Comparison of ENCODE assay signal across 14 cellular contexts in genomic region chr1:36728846-36729245, GRCh38.
DNase-seq lines count a peak whose midpoint lies in the region; ATAC-seq and TF ChIP-seq lines count a peak whose summit lies in the region.
"Had no signal": no experiment of that assay in that cellular context is flagged by ENCODE, and none has a peak within 500 bp of the region (broad histone marks: within the 10 kb centered on the region; RNA-seq: fewer than 3 reads in every experiment).

No MANE protein-coding gene starts in this region.

- H4K5ac ChIP-seq in H9 (ENCODE audit: insufficient read length, low read depth, low read length), result no peak overlapping the region

- H3K4me3 Mint-ChIP-seq in H9 (no peak overlapping the region), endothelial cell (ENCODE audit: unreplicated experiment) (peak overlapping the region; percentile 19)
- H3K4me3 Mint-ChIP-seq: CD8-positive, alpha-beta memory T cell had no signal

- no peak overlapping the region for H3K27ac ChIP-seq in BLaER1
- H3K27ac ChIP-seq in H9 (ENCODE audit: insufficient read length, low read depth, low read length), result no peak overlapping the region
- H3K27ac ChIP-seq in neuronal stem cell (replicated peaks; ENCODE audit: low read length), result no peak overlapping the region
- H3K27ac ChIP-seq: GM23248 had no signal

- H3K27me3 ChIP-seq in BLaER1 (no peaks in the 10 kb centered on the region), H9 (ENCODE audit: insufficient read depth, low read length) (no peaks in the 10 kb centered on the region; the same call in 1 of the 2 replicates), neuronal stem cell (ENCODE audit: control insufficient read depth in 3 of 3, insufficient read depth in 3 of 3, low read depth in 1 of 3, low read length in 3 of 3) (peaks cover 0 to 2% (median 0%) of the 10 kb centered on the region in 3 experiments)
- H3K27me3 ChIP-seq: BE2C had no signal

- ATAC-seq in HG03354 (IDR thresholded peaks at IDR 0.05; ENCODE audit: poor library complexity, severe bottlenecking, unreplicated experiment), result no peak
- no peak for ATAC-seq in HG03045 (IDR thresholded peaks at IDR 0.05; ENCODE audit: unreplicated experiment)

- H3K56ac ChIP-seq in H9 (ENCODE audit: insufficient read length, low read depth, low read length), result no peak overlapping the region

- H3K4me1 Mint-ChIP-seq in H9, result peaks cover 26 to 32% of the 10 kb centered on the region in 2 experiments
- H3K4me1 Mint-ChIP-seq in endothelial cell (ENCODE audit: unreplicated experiment), result no peaks in the 10 kb centered on the region
- H3K4me1 Mint-ChIP-seq: CD8-positive, alpha-beta memory T cell had no signal

- H2BK120ac ChIP-seq in H9 (ENCODE audit: low read depth, low read length, poor library complexity, severe bottlenecking), result no peak overlapping the region
- H2BK120ac ChIP-seq in neuronal stem cell (ENCODE audit: low read depth, low read length), result no peak overlapping the region

- H2BK15ac ChIP-seq in H9 (ENCODE audit: low read depth, low read length) (no peak overlapping the region), neuronal stem cell (ENCODE audit: low read length) (no peak overlapping the region)

- H4K91ac ChIP-seq in H9 (ENCODE audit: insufficient read length, low read depth, low read length) (no peak overlapping the region), neuronal stem cell (ENCODE audit: low read depth, low read length, poor library complexity) (no peak overlapping the region)

- H4K20me1 ChIP-seq in BLaER1 (no peaks in the 10 kb centered on the region), H9 (ENCODE audit: control insufficient read depth, insufficient read depth, insufficient read length) (no peaks in the 10 kb centered on the region)

- H3K79me1 ChIP-seq in H9 (ENCODE audit: insufficient read depth, low read depth, low read length, poor library complexity, severe bottlenecking) (no peaks in the 10 kb centered on the region), neuronal stem cell (ENCODE audit: low read depth, low read length) (no peaks in the 10 kb centered on the region)

- peaks cover 44% of the 10 kb centered on the region for H3K4me1 ChIP-seq in BLaER1
- H3K4me1 ChIP-seq in H9 (ENCODE audit: insufficient read depth, low read length), result no peaks in the 10 kb centered on the region; the same call in 1 of the 2 replicates
- H3K4me1 ChIP-seq in neuronal stem cell (ENCODE audit: control insufficient read depth in 2 of 2, insufficient read depth in 1 of 2, low read depth in 1 of 2, low read length in 2 of 2), result peaks cover 0 to 14% of the 10 kb centered on the region in 2 donors
- H3K4me1 ChIP-seq: BE2C, Caco-2 had no signal

- H3K14ac ChIP-seq in H9 (ENCODE audit: insufficient read depth, low read length) (no peak overlapping the region), neuronal stem cell (ENCODE audit: low read length) (no peak overlapping the region)

- no peaks in the 10 kb centered on the region for H3K79me2 ChIP-seq in H9 (ENCODE audit: insufficient read depth, low read length)

- H3K4ac ChIP-seq in H9 (ENCODE audit: low read depth, low read length), result no peak overlapping the region
- no peak overlapping the region for H3K4ac ChIP-seq in neuronal stem cell (ENCODE audit: low read length)

- no peak overlapping the region for H2BK20ac ChIP-seq in H9 (ENCODE audit: low read depth, low read length, poor library complexity, severe bottlenecking)

- H3K18ac ChIP-seq in H9 (ENCODE audit: insufficient read length, low read depth, low read length) (no peak overlapping the region), neuronal stem cell (ENCODE audit: low read length) (no peak overlapping the region)

- no peak overlapping the region for H3T11ph ChIP-seq in H9 (ENCODE audit: low read length)

- H2BK12ac ChIP-seq in H9 (ENCODE audit: insufficient read length, low read depth, low read length) (no peak overlapping the region), neuronal stem cell (ENCODE audit: low read length) (no peak overlapping the region)

- H2AFZ ChIP-seq in H9 (ENCODE audit: low read length), result no peak overlapping the region
- H2AFZ ChIP-seq in neuronal stem cell (ENCODE audit: low read length), result no peak overlapping the region
- H2AFZ ChIP-seq: GM23248 had no signal

- DNase-seq in H9, result no peak
- no peak for DNase-seq in endothelial cell (ENCODE audit: low spot score)
- DNase-seq in neuronal stem cell (ENCODE audit: low spot score), result no peak
- no peak for DNase-seq in activated CD4-positive, alpha-beta T cell treated with anti-CD3 and anti-CD28 coated beads for 4 hours
- DNase-seq: BE2C; Caco-2; CD8-positive, alpha-beta memory T cell; DND-41; GDM1; GM23248; IMR-90 had no signal

- no peak overlapping the region for H3K9ac ChIP-seq in BLaER1
- no peak overlapping the region for H3K9ac ChIP-seq in H9 (ENCODE audit: extremely low read depth, insufficient read length, low read length)
- H3K9ac ChIP-seq in neuronal stem cell (ENCODE audit: low read depth, low read length, poor library complexity), result no peak overlapping the region
- H3K9ac ChIP-seq: GM23248 had no signal

- WGBS in H9 (ENCODE audit: extremely low coverage, insufficient read length, low lambda C conversion rate), result no CpG with 5 or more reads among the region's 6 CpGs
- no CpG with 5 or more reads among the region's 6 CpGs for WGBS in neuronal stem cell (ENCODE audit: extremely low coverage in 2 of 2, insufficient read length in 2 of 2, insufficient replicate concordance in 1 of 2), 2 donors

- H3K23ac ChIP-seq in H9 (ENCODE audit: insufficient read length, low read depth, low read length) (no peak overlapping the region), neuronal stem cell (ENCODE audit: low read depth, low read length, poor library complexity) (no peak overlapping the region)

- H3K9me3 ChIP-seq in BLaER1 (no peaks in the 10 kb centered on the region; the same call in 1 of the 2 replicates), H9 (ENCODE audit: control insufficient read depth, low read depth, low read length) (no peaks in the 10 kb centered on the region), neuronal stem cell (replicated peaks in 1 of 2; ENCODE audit: control insufficient read depth in 2 of 2, insufficient read depth in 1 of 2, low read depth in 1 of 2, low read length in 2 of 2) (no peaks in the 10 kb centered on the region)
- H3K9me3 ChIP-seq: BE2C, Caco-2 had no signal

- no peaks in the 10 kb centered on the region for H3K23me2 ChIP-seq in H9 (ENCODE audit: insufficient read length, low read depth, low read length, poor library complexity, severe bottlenecking)

- H3K27ac Mint-ChIP-seq in H9 (peak overlapping the region in 2 of 3 experiments; percentile 3 to 94; a peak in 2 of 7 replicates), endothelial cell (ENCODE audit: unreplicated experiment) (no peak overlapping the region)
- H3K27ac Mint-ChIP-seq: CD8-positive, alpha-beta memory T cell had no signal

- TF ChIP-seq CTCF in H9 (conservative IDR thresholded peaks at IDR 0.05) (no peak), endothelial cell (IDR thresholded peaks at IDR 0.05; ENCODE audit: unreplicated experiment) (no peak)

- H3K4me3 ChIP-seq in BLaER1 (no peak overlapping the region), neuronal stem cell (ENCODE audit: low read length in 2 of 2) (no peak overlapping the region)
- H3K4me3 ChIP-seq: GM23248 had no signal

- H2AK5ac ChIP-seq in H9 (ENCODE audit: insufficient read length, low read length), result no peak overlapping the region
- H2AK5ac ChIP-seq in neuronal stem cell (ENCODE audit: low read depth, low read length), result peak overlapping the region; percentile 86

- H4K8ac ChIP-seq in H9 (replicated peaks; ENCODE audit: insufficient read length, low read depth, low read length) (no peak overlapping the region), neuronal stem cell (ENCODE audit: low read depth, low read length) (no peak overlapping the region)

- H3K36me3 Mint-ChIP-seq in H9 (ENCODE audit: insufficient read depth in 1 of 3, low read depth in 3 of 3), result no peaks in the 10 kb centered on the region; a peak in 1 of 7 replicates
- H3K36me3 Mint-ChIP-seq in endothelial cell (ENCODE audit: low read depth, unreplicated experiment), result peaks cover 3% of the 10 kb centered on the region
- H3K36me3 Mint-ChIP-seq: CD8-positive, alpha-beta memory T cell had no signal

- H3K9me3 Mint-ChIP-seq in H9, result no peaks in the 10 kb centered on the region; a peak in 1 of 5 replicates
- H3K9me3 Mint-ChIP-seq in endothelial cell (ENCODE audit: unreplicated experiment), result no peaks in the 10 kb centered on the region
- H3K9me3 Mint-ChIP-seq: CD8-positive, alpha-beta memory T cell had no signal

- no peaks in the 10 kb centered on the region for H3K36me3 ChIP-seq in BLaER1
- no peaks in the 10 kb centered on the region for H3K36me3 ChIP-seq in neuronal stem cell (replicated peaks in 1 of 2; ENCODE audit: control insufficient read depth in 2 of 2, insufficient read depth in 2 of 2, low read length in 2 of 2)
- H3K36me3 ChIP-seq: BE2C had no signal

- H3K27me3 Mint-ChIP-seq in H9 (ENCODE audit: low read depth), result peaks cover 11% of the 10 kb centered on the region
- H3K27me3 Mint-ChIP-seq in endothelial cell (ENCODE audit: unreplicated experiment), result peaks cover 3% of the 10 kb centered on the region

- H2BK5ac ChIP-seq in H9 (ENCODE audit: insufficient read length, low read length) (no peak overlapping the region), neuronal stem cell (ENCODE audit: low read length) (no peak overlapping the region)

- H3K4me2 ChIP-seq in BLaER1, result peak overlapping the region; percentile 90
- no peak overlapping the region for H3K4me2 ChIP-seq in H9 (ENCODE audit: insufficient read depth, insufficient read length, low read length)
- no peak overlapping the region for H3K4me2 ChIP-seq in neuronal stem cell (ENCODE audit: insufficient read depth, low read length, poor library complexity, severe bottlenecking)
